Comparison of ENCODE assay signal across 8 cellular contexts in genomic region chr11:120334894-120335462, GRCh38. TPM values are rescaled to one million over a fixed set of nuclear protein-coding genes. Genes with fewer than 3 reads are reported as not detected.
DNase-seq lines count a peak whose midpoint lies in the region; ATAC-seq and TF ChIP-seq lines count a peak whose summit lies in the region.

No MANE protein-coding gene starts in this region.

- intact Hi-C loops in tibial artery (cut with DNase I; ENCODE audit: low total_unique reads) = loop anchor here (1.0 to 10.0 kb wide), 2 partner anchors 10 to 100 kb away; partner anchors contain the start of gene TLCD5

- peak overlapping the region; percentile 69 for H3K4me2 ChIP-seq in DOHH2 (ENCODE audit: low read length)
- peak overlapping the region; percentile 83 for H3K4me2 ChIP-seq in OCI-LY1 (ENCODE audit: low read length)

- TF ChIP-seq CTCF in DOHH2 (IDR thresholded peaks at IDR 0.05; ENCODE audit: low read depth, low read length, poor library complexity, severe bottlenecking) (peak; percentile 61), OCI-LY1 (IDR thresholded peaks at IDR 0.05; ENCODE audit: low read length) (peak; percentile 43; the same call in 1 of the 2 replicates), fibroblast of pulmonary artery (IDR thresholded peaks at IDR 0.05; ENCODE audit: low read length, missing control alignments) (peak; percentile 70), nephron progenitor cell (IDR thresholded peaks at IDR 0.05) (peak; percentile 68), tibial artery (IDR thresholded peaks at IDR 0.05) (peak; percentile 58 to 72)

- H2AFZ ChIP-seq in OCI-LY1 (ENCODE audit: low read length) = no peak overlapping the region

- DNase-seq in Jurkat, Clone E6-1 (ENCODE audit: low read depth, low spot score) = peak; percentile 87
- DNase-seq in activated T-cell treated with anti-CD3 and anti-CD28 coated beads, Interleukin-2, amount 50 U/mL, for 72 hours = peak; percentile 47 to 70
- peak; percentile 94 for DNase-seq in fibroblast of pulmonary artery (ENCODE audit: low read depth)
- peak; percentile 60 for DNase-seq in nephron progenitor cell
- DNase-seq in tibial artery = peak; percentile 73 to 80

- peaks cover 9% of the 10 kb centered on the region for H3F3A ChIP-seq in DOHH2 (ENCODE audit: control insufficient read depth, insufficient read depth)
- H3F3A ChIP-seq in OCI-LY1 (ENCODE audit: insufficient read depth, low read length) = peaks cover 6% of the 10 kb centered on the region; the same call in 1 of the 2 replicates

- H3K4me3 ChIP-seq in DOHH2 (ENCODE audit: low read length) (peak overlapping the region; percentile 75), OCI-LY1 (ENCODE audit: low read depth, low read length, poor library complexity, severe bottlenecking) (peak overlapping the region; percentile 85), fibroblast of pulmonary artery (replicated peaks; ENCODE audit: low read depth, low read length) (peak overlapping the region; percentile 96), tibial artery (peak overlapping the region; percentile 82 to 88)
- H3K4me3 ChIP-seq in Jurkat, Clone E6-1 (ENCODE audit: low read length) = peak overlapping the region; percentile 73

- H3K36me3 Mint-ChIP-seq in activated T-cell treated with anti-CD3 and anti-CD28 coated beads, Interleukin-2, amount 50 U/mL, for 72 hours (ENCODE audit: insufficient read depth in 2 of 2) = peaks cover 0 to 2% of the 10 kb centered on the region in 2 donors
- peaks cover 9% of the 10 kb centered on the region for H3K36me3 Mint-ChIP-seq in nephron progenitor cell (ENCODE audit: low read depth)

- H3K9me2 ChIP-seq in DOHH2 (replicated peaks; ENCODE audit: control insufficient read depth, low read length) = no peaks in the 10 kb centered on the region
- H3K9me2 ChIP-seq in OCI-LY1 (ENCODE audit: low read depth, low read length) = no peaks in the 10 kb centered on the region

- H3K36me3 ChIP-seq in DOHH2 (ENCODE audit: control insufficient read depth, low read length) (no peaks in the 10 kb centered on the region), OCI-LY1 (ENCODE audit: insufficient read depth, low read length) (no peaks in the 10 kb centered on the region), tibial artery (peaks cover 5 to 13% (median 10%) of the 10 kb centered on the region in 3 donors)

- H3K79me2 ChIP-seq in DOHH2 (ENCODE audit: control insufficient read depth, low read length) (peaks cover 29% of the 10 kb centered on the region), OCI-LY1 (ENCODE audit: insufficient read depth, low read length) (no peaks in the 10 kb centered on the region)

- H3K27me3 ChIP-seq in DOHH2 (ENCODE audit: control insufficient read depth, low read length) (peaks cover 27% of the 10 kb centered on the region), OCI-LY1 (ENCODE audit: insufficient read depth, low read length) (no peaks in the 10 kb centered on the region), tibial artery (no peaks in the 10 kb centered on the region)

- peaks cover 27% of the 10 kb centered on the region for H3K4me1 ChIP-seq in DOHH2 (ENCODE audit: control insufficient read depth, low read length)
- peaks cover 37% of the 10 kb centered on the region for H3K4me1 ChIP-seq in OCI-LY1 (ENCODE audit: insufficient read depth, low read length, severe bottlenecking)
- H3K4me1 ChIP-seq in tibial artery = peaks cover 0 to 62% (median 36%) of the 10 kb centered on the region in 4 donors

- no peaks in the 10 kb centered on the region for H3K9me3 Mint-ChIP-seq in activated T-cell treated with anti-CD3 and anti-CD28 coated beads, Interleukin-2, amount 50 U/mL, for 72 hours
- H3K9me3 Mint-ChIP-seq in nephron progenitor cell = no peaks in the 10 kb centered on the region

- H3K27ac ChIP-seq in DOHH2 (ENCODE audit: low read depth, low read length) (no peak overlapping the region), OCI-LY1 (ENCODE audit: low read depth, low read length, poor library complexity, severe bottlenecking) (peak overlapping the region; percentile 1), tibial artery (peak overlapping the region; percentile 96 to 98)

- H4K20me1 ChIP-seq in DOHH2 (ENCODE audit: control insufficient read depth, insufficient read depth, low read depth, low read length) (peaks cover 17% of the 10 kb centered on the region), OCI-LY1 (ENCODE audit: insufficient read depth, low read length) (no peaks in the 10 kb centered on the region)

- no peak overlapping the region; the same call in 1 of the 2 replicates for H3K9ac ChIP-seq in OCI-LY1 (ENCODE audit: low read length)

- H3K9me3 ChIP-seq in DOHH2 (ENCODE audit: control insufficient read depth, insufficient read depth, low read length) (no peaks in the 10 kb centered on the region), OCI-LY1 (ENCODE audit: low read length) (no peaks in the 10 kb centered on the region), tibial artery (no peaks in the 10 kb centered on the region)

- H3K27ac Mint-ChIP-seq in activated T-cell treated with anti-CD3 and anti-CD28 coated beads, Interleukin-2, amount 50 U/mL, for 72 hours = no peak overlapping the region
- H3K27ac Mint-ChIP-seq in nephron progenitor cell = no peak overlapping the region

- H3K4me3 Mint-ChIP-seq in activated T-cell treated with anti-CD3 and anti-CD28 coated beads, Interleukin-2, amount 50 U/mL, for 72 hours = peak overlapping the region; percentile 81 to 82
- H3K4me3 Mint-ChIP-seq in nephron progenitor cell = peak overlapping the region; percentile 79

- peaks cover 52% of the 10 kb centered on the region for H3K27me3 Mint-ChIP-seq in activated T-cell treated with anti-CD3 and anti-CD28 coated beads, Interleukin-2, amount 50 U/mL, for 72 hours (ENCODE audit: low read depth)
- no peaks in the 10 kb centered on the region for H3K27me3 Mint-ChIP-seq in nephron progenitor cell (ENCODE audit: low read depth, poor library complexity)

- ATAC-seq in activated T-cell treated with anti-CD3 and anti-CD28 coated beads, Interleukin-2, amount 50 U/mL, for 72 hours (replicated peaks in 1 of 2) = no peak
- ATAC-seq in GM18909 (IDR thresholded peaks at IDR 0.05; ENCODE audit: poor library complexity, unreplicated experiment) = no peak

- peaks cover 29% of the 10 kb centered on the region for H3K4me1 Mint-ChIP-seq in activated T-cell treated with anti-CD3 and anti-CD28 coated beads, Interleukin-2, amount 50 U/mL, for 72 hours (ENCODE audit: low read depth)
- peaks cover 38% of the 10 kb centered on the region for H3K4me1 Mint-ChIP-seq in nephron progenitor cell

RNA-seq across cellular contexts. Expression of gene ARHGEF12, which starts 1.2 kb away (rescaled TPM):
- polyA plus RNA-seq in Jurkat, Clone E6-1 (2012; ENCODE audit: insufficient read depth, insufficient read length) = 10.2 TPM
- total RNA-seq in activated T-cell treated with anti-CD3 and anti-CD28 coated beads, Interleukin-2, amount 50 U/mL, for 72 hours = 10 to 100 TPM; 16.1 to 20.5 TPM

RNA-seq across cellular contexts. Expression of gene TLCD5, which starts 9.9 kb away (rescaled TPM):
- 12.5 TPM for polyA plus RNA-seq in Jurkat, Clone E6-1 (2012; ENCODE audit: insufficient read depth, insufficient read length)
- total RNA-seq in activated T-cell treated with anti-CD3 and anti-CD28 coated beads, Interleukin-2, amount 50 U/mL, for 72 hours = 1 to 10 TPM; 2.0 to 2.8 TPM
